8 cellular contexts compared by ENCODE assay signal in the genomic region with DNA sequence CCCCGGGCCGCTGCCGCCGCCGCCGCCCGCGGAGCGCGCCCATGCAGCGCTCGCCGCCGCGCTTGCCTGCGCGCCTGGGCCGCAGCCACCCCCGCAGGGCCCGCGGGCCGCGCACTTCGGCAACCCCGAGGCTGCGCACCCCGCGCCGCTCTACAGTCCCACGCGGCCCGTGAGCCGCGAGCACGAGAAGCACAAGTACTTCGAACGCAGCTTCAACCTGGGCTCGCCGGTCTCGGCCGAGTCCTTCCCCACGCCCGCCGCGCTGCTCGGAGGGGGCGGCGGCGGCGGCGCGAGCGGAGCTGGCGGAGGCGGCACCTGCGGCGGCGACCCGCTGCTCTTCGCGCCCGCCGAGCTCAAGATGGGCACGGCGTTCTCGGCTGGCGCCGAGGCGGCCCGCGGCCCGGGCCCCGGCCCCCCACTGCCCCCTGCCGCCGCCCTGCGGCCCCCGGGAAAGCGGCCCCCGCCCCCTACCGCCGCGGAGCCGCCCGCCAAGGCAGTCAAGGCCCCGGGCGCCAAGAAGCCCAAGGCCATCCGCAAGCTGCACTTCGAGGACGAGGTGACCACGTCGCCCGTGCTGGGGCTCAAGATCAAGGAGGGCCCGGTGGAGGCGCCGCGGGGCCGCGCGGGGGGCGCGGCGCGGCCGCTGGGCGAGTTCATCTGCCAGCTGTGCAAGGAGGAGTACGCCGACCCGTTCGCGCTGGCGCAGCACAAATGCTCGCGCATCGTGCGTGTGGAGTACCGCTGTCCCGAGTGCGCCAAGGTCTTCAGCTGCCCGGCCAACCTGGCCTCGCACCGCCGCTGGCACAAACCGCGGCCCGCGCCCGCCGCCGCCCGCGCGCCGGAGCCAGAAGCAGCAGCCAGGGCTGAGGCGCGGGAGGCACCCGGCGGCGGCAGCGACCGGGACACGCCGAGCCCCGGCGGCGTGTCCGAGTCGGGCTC. TPM values are rescaled to one million over a fixed set of nuclear protein-coding genes. Genes with fewer than 3 reads are reported as not detected.
DNase-seq lines count a peak whose midpoint lies in the region; ATAC-seq lines count a peak whose summit lies in the region.

No MANE protein-coding gene starts in this region.

- peaks cover 66% of the 10 kb centered on the region for H3K27me3 ChIP-seq in NT2/D1 (ENCODE audit: insufficient read depth, insufficient read length)

- H3K9ac ChIP-seq in NT2/D1 (ENCODE audit: insufficient read length, low read depth) = peak overlapping the region; percentile 67

- H3K9me3 ChIP-seq in NT2/D1 (ENCODE audit: insufficient read depth, low read length) = no peaks in the 10 kb centered on the region

- peaks cover 55% of the 10 kb centered on the region for H3K27me3 Mint-ChIP-seq in activated T-helper 2 cell treated with anti-CD3 and anti-CD28 coated beads, Interferon-gamma antibody, Interleukin-2, Interleukin-4, amounts not matched to agents 10 μg/mL and 5 μg/mL and 100 μg/mL, durations not matched to agents 14 hours and 24 hours and 36 hours (ENCODE audit: low read depth)

- H3K4me1 Mint-ChIP-seq in stimulated activated effector memory CD8-positive, alpha-beta T cell treated with anti-CD3 and anti-CD28 coated beads, Interleukin-12 subunit alpha, Interleukin-12 subunit beta, amount 100 ng/mL, for 72 hours = peaks cover 17% of the 10 kb centered on the region
- peaks cover 25% of the 10 kb centered on the region for H3K4me1 Mint-ChIP-seq in activated T-helper 2 cell treated with anti-CD3 and anti-CD28 coated beads, Interferon-gamma antibody, Interleukin-2, Interleukin-4, amounts not matched to agents 10 μg/mL and 5 μg/mL and 100 μg/mL, durations not matched to agents 14 hours and 24 hours and 36 hours (ENCODE audit: low read depth)

- H3K4me3 ChIP-seq in NT2/D1 (ENCODE audit: insufficient read length, low read depth) = peak overlapping the region; percentile 45

- DNase-seq in NCI-H345 (lab: John Stamatoyannopoulos, UW) (peak; percentile 61), NCI-H345 treated with DMSO at 0.1 percent for 48 hours (lab: John Stamatoyannopoulos, UW; ENCODE audit: unreplicated experiment) (no peak), NT2/D1 (ENCODE audit: low read depth, low spot score) (no peak), germinal center (ENCODE audit: low spot score) (peak; percentile 39), SKM-1 (lab: John Stamatoyannopoulos, UW; ENCODE audit: unreplicated experiment) (no peak)
- DNase-seq in stimulated activated effector memory CD8-positive, alpha-beta T cell treated with anti-CD3 and anti-CD28 coated beads, Interleukin-12 subunit alpha, Interleukin-12 subunit beta, amount 100 ng/mL, for 72 hours (ENCODE audit: low spot score in 2 of 2) = peak in 1 of 2 donors; percentile 62
- DNase-seq in activated T-helper 2 cell treated with anti-CD3 and anti-CD28 coated beads, Interferon-gamma antibody, Interleukin-2, Interleukin-4, amounts not matched to agents 10 μg/mL and 5 μg/mL and 100 μg/mL, durations not matched to agents 14 hours and 24 hours and 36 hours (ENCODE audit: low spot score) = no peak

- no peak overlapping the region for H3K27ac Mint-ChIP-seq in stimulated activated effector memory CD8-positive, alpha-beta T cell treated with anti-CD3 and anti-CD28 coated beads, Interleukin-12 subunit alpha, Interleukin-12 subunit beta, amount 100 ng/mL, for 72 hours
- H3K27ac Mint-ChIP-seq in activated T-helper 2 cell treated with anti-CD3 and anti-CD28 coated beads, Interferon-gamma antibody, Interleukin-2, Interleukin-4, amounts not matched to agents 10 μg/mL and 5 μg/mL and 100 μg/mL, durations not matched to agents 14 hours and 24 hours and 36 hours = no peak overlapping the region

- ATAC-seq in stimulated activated effector memory CD8-positive, alpha-beta T cell treated with anti-CD3 and anti-CD28 coated beads, Interleukin-12 subunit alpha, Interleukin-12 subunit beta, amount 100 ng/mL, for 72 hours = peak; percentile 31
- ATAC-seq in GM21528 (IDR thresholded peaks at IDR 0.05; ENCODE audit: low FRiP score, unreplicated experiment) = no peak

- peaks cover 6% of the 10 kb centered on the region for H3K4me1 ChIP-seq in NT2/D1 (ENCODE audit: insufficient read depth, insufficient read length)

- no peak overlapping the region for H3K4me3 Mint-ChIP-seq in stimulated activated effector memory CD8-positive, alpha-beta T cell treated with anti-CD3 and anti-CD28 coated beads, Interleukin-12 subunit alpha, Interleukin-12 subunit beta, amount 100 ng/mL, for 72 hours
- no peak overlapping the region for H3K4me3 Mint-ChIP-seq in activated T-helper 2 cell treated with anti-CD3 and anti-CD28 coated beads, Interferon-gamma antibody, Interleukin-2, Interleukin-4, amounts not matched to agents 10 μg/mL and 5 μg/mL and 100 μg/mL, durations not matched to agents 14 hours and 24 hours and 36 hours (ENCODE audit: low read depth)

- H3K36me3 ChIP-seq in NT2/D1 (ENCODE audit: insufficient read depth, insufficient read length, low read length) = no peaks in the 10 kb centered on the region

- intact Hi-C loops in activated T-helper 2 cell treated with anti-CD3 and anti-CD28 coated beads, Interferon-gamma antibody, Interleukin-2, Interleukin-4, amounts not matched to agents 10 μg/mL and 5 μg/mL and 100 μg/mL, durations not matched to agents 14 hours and 24 hours and 36 hours (cut with micrococcal nuclease) = loop anchor here (2.0 to 10.0 kb wide), 5 partner anchors 44 to 1139 kb away; a partner anchor contains a TSS

- peaks cover 6% of the 10 kb centered on the region for H3K36me3 Mint-ChIP-seq in stimulated activated effector memory CD8-positive, alpha-beta T cell treated with anti-CD3 and anti-CD28 coated beads, Interleukin-12 subunit alpha, Interleukin-12 subunit beta, amount 100 ng/mL, for 72 hours
- peaks cover 22% of the 10 kb centered on the region for H3K36me3 Mint-ChIP-seq in activated T-helper 2 cell treated with anti-CD3 and anti-CD28 coated beads, Interferon-gamma antibody, Interleukin-2, Interleukin-4, amounts not matched to agents 10 μg/mL and 5 μg/mL and 100 μg/mL, durations not matched to agents 14 hours and 24 hours and 36 hours (ENCODE audit: low read depth)

- H3K9me3 Mint-ChIP-seq in stimulated activated effector memory CD8-positive, alpha-beta T cell treated with anti-CD3 and anti-CD28 coated beads, Interleukin-12 subunit alpha, Interleukin-12 subunit beta, amount 100 ng/mL, for 72 hours = no peaks in the 10 kb centered on the region
- H3K9me3 Mint-ChIP-seq in activated T-helper 2 cell treated with anti-CD3 and anti-CD28 coated beads, Interferon-gamma antibody, Interleukin-2, Interleukin-4, amounts not matched to agents 10 μg/mL and 5 μg/mL and 100 μg/mL, durations not matched to agents 14 hours and 24 hours and 36 hours = no peaks in the 10 kb centered on the region

RNA-seq across cellular contexts. Expression of a gene that starts 0.8 kb away (rescaled TPM):
- 31.5 and 32.1 TPM in 2 replicates for total RNA-seq in activated T-helper 2 cell treated with anti-CD3 and anti-CD28 coated beads, Interferon-gamma antibody, Interleukin-2, Interleukin-4, amounts not matched to agents 10 μg/mL and 5 μg/mL and 100 μg/mL, durations not matched to agents 14 hours and 24 hours and 36 hours

Comparison
In these comparisons a context has a peak if more than half of its experiments do, and no peak if none do; other contexts are left out.
1. DNase-seq: peak in NCI-H345 (single experiment) and germinal center (single experiment); none in NCI-H345 treated with DMSO at 0.1 percent for 48 hours (single experiment), NT2/D1 (single experiment), SKM-1 (single experiment) and activated T-helper 2 cell treated with anti-CD3 and anti-CD28 coated beads, Interferon-gamma antibody, Interleukin-2, Interleukin-4, amounts not matched to agents 10 μg/mL and 5 μg/mL and 100 μg/mL, durations not matched to agents 14 hours and 24 hours and 36 hours (single experiment).